9 cellular contexts compared by ENCODE assay signal in genomic region chr7:23529262-23529859, GRCh38. TPM values are rescaled to one million over a fixed set of nuclear protein-coding genes. Genes with fewer than 3 reads are reported as not detected.
DNase-seq lines count a peak whose midpoint lies in the region; FAIRE-seq and TF ChIP-seq lines count a peak whose summit lies in the region.
"Had no signal": no experiment of that assay in that cellular context is flagged by ENCODE, and none has a peak within 500 bp of the region (broad histone marks: within the 10 kb centered on the region; RNA-seq: fewer than 3 reads in every experiment).

No MANE protein-coding gene starts in this region.

- no peaks in the 10 kb centered on the region for H3K9me3 ChIP-seq in OCI-LY3 (ENCODE audit: insufficient read depth, low read length)
- H3K9me3 ChIP-seq in endothelial cell of umbilical vein (replicated peaks; ENCODE audit: control insufficient read depth, insufficient read depth, low read length) = no peaks in the 10 kb centered on the region
- H3K9me3 ChIP-seq in neuronal stem cell (replicated peaks in 1 of 2; ENCODE audit: control insufficient read depth in 2 of 2, insufficient read depth in 1 of 2, low read depth in 1 of 2, low read length in 2 of 2) = peaks cover 0 to 14% of the 10 kb centered on the region in 2 donors
- H3K9me3 ChIP-seq: testis had no signal

- H2AFZ ChIP-seq in OCI-LY3 (ENCODE audit: low read depth, low read length) (no peak overlapping the region), endothelial cell of umbilical vein (ENCODE audit: low read depth, low read length) (no peak overlapping the region), neuronal stem cell (ENCODE audit: low read length) (no peak overlapping the region)

- no peak overlapping the region for H3K18ac ChIP-seq in neuronal stem cell (ENCODE audit: low read length)

- H4K91ac ChIP-seq in neuronal stem cell (ENCODE audit: low read depth, low read length, poor library complexity) = no peak overlapping the region

- no peak overlapping the region for H3K14ac ChIP-seq in neuronal stem cell (ENCODE audit: low read length)

- H2BK5ac ChIP-seq in neuronal stem cell (ENCODE audit: low read length) = no peak overlapping the region

- H4K20me1 ChIP-seq in OCI-LY3 (ENCODE audit: insufficient read depth, low read length) = peaks cover 70% of the 10 kb centered on the region
- peaks cover 33% of the 10 kb centered on the region for H4K20me1 ChIP-seq in endothelial cell of umbilical vein (replicated peaks; ENCODE audit: control insufficient read depth, extremely low read depth, insufficient read depth, low read length)

- no peak for TF ChIP-seq POLR2A in endothelial cell of umbilical vein (IDR thresholded peaks at IDR 0.05; ENCODE audit: low read depth, low read length)

- no peak overlapping the region for H2BK120ac ChIP-seq in neuronal stem cell (ENCODE audit: low read depth, low read length)

- FAIRE-seq in endothelial cell of umbilical vein (lab: Jason Lieb, UNC) = no peak

- no peak overlapping the region for H2BK12ac ChIP-seq in neuronal stem cell (ENCODE audit: low read length)

- no CpG with 5 or more reads among the region's 18 CpGs for WGBS in neuronal stem cell (ENCODE audit: extremely low coverage in 2 of 2, insufficient read length in 2 of 2, insufficient replicate concordance in 1 of 2), 2 donors

- POLR2A ChIA-PET in endothelial cell of umbilical vein (lab: Charles Lee) = interaction anchor here (0.6 kb wide), 1 partner anchor 27 kb away, joined by 4 read pairs; no protein-coding TSS in a partner anchor

- intact Hi-C loops in endothelial cell of umbilical vein (cut with micrococcal nuclease) = loop anchor here (10.0 kb wide), 1 partner anchor 345 kb away; the partner anchor contains the start of gene NUP42

- CTCF ChIA-PET in endothelial cell of umbilical vein (lab: Charles Lee) = interaction anchor here (0.9 to 3.3 kb wide), 3 partner anchors 9 to 256 kb away, joined by 3 to 16 read pairs (median 5); no protein-coding TSS in a partner anchor

- H3K9ac ChIP-seq in OCI-LY3 (ENCODE audit: low read length) (no peak overlapping the region), endothelial cell of umbilical vein (replicated peaks; ENCODE audit: extremely low read depth, insufficient read depth, low read length) (peak overlapping the region; percentile 100), neuronal stem cell (ENCODE audit: low read depth, low read length, poor library complexity) (no peak overlapping the region)

- BruUV-seq in endothelial cell of umbilical vein (replicated peaks; lab: Mats Ljungman, UMichigan) = no TSS peak

- no peak overlapping the region for H2BK15ac ChIP-seq in neuronal stem cell (ENCODE audit: low read length)

- H3K36me3 ChIP-seq in OCI-LY3 (replicated peaks; ENCODE audit: low read depth, low read length) (peaks cover 19% of the 10 kb centered on the region), endothelial cell of umbilical vein (ENCODE audit: control insufficient read depth in 2 of 2, extremely low read depth in 1 of 2, insufficient read depth in 2 of 2, low read length in 2 of 2) (no peaks in the 10 kb centered on the region), neuronal stem cell (replicated peaks in 1 of 2; ENCODE audit: control insufficient read depth in 2 of 2, insufficient read depth in 2 of 2, low read length in 2 of 2) (peaks cover 0 to 57% of the 10 kb centered on the region in 2 donors)

- peaks cover 2% of the 10 kb centered on the region for H3K79me1 ChIP-seq in neuronal stem cell (ENCODE audit: low read depth, low read length)

- H3K4me1 ChIP-seq in OCI-LY3 (ENCODE audit: low read length) = peaks cover 18% of the 10 kb centered on the region; the same call in 1 of the 2 replicates
- peaks cover 42% of the 10 kb centered on the region for H3K4me1 ChIP-seq in endothelial cell of umbilical vein (ENCODE audit: control insufficient read depth, extremely low read depth, insufficient read depth, low read length)
- H3K4me1 ChIP-seq in neuronal stem cell (ENCODE audit: control insufficient read depth in 2 of 2, insufficient read depth in 1 of 2, low read depth in 1 of 2, low read length in 2 of 2) = peaks cover 0 to 2% of the 10 kb centered on the region in 2 donors

- H3K27me3 ChIP-seq in OCI-LY3 (ENCODE audit: low read depth, low read length) (no peaks in the 10 kb centered on the region), endothelial cell of umbilical vein (ENCODE audit: control insufficient read depth in 2 of 2, insufficient read depth in 2 of 2, low read length in 2 of 2) (no peaks in the 10 kb centered on the region), neuronal stem cell (ENCODE audit: control insufficient read depth in 3 of 3, insufficient read depth in 3 of 3, low read depth in 1 of 3, low read length in 3 of 3) (no peaks in the 10 kb centered on the region)
- H3K27me3 ChIP-seq: testis had no signal

- no peak for DNase-seq in endothelial cell of umbilical vein (ENCODE audit: low read depth, low spot score)
- no peak for DNase-seq in neuronal stem cell (ENCODE audit: low spot score)
- DNase-seq in NCI-H748 (lab: John Stamatoyannopoulos, UW; ENCODE audit: unreplicated experiment) = no peak
- no peak for DNase-seq in GDM1 (lab: John Stamatoyannopoulos, UW)
- DNase-seq in RPMI8226 = no peak
- DNase-seq: NCI-H2171, testis had no signal

- H3K27ac ChIP-seq in OCI-LY3 (ENCODE audit: low read length) (no peak overlapping the region), endothelial cell of umbilical vein (ENCODE audit: insufficient read depth, low read depth, low read length) (no peak overlapping the region), neuronal stem cell (replicated peaks; ENCODE audit: low read length) (no peak overlapping the region)

- no peak overlapping the region for H3K23ac ChIP-seq in neuronal stem cell (ENCODE audit: low read depth, low read length, poor library complexity)

- H3K4ac ChIP-seq in neuronal stem cell (ENCODE audit: low read length) = no peak overlapping the region

- H3K79me2 ChIP-seq in OCI-LY3 (ENCODE audit: low read length) (peaks cover 83% of the 10 kb centered on the region), endothelial cell of umbilical vein (ENCODE audit: control insufficient read depth, insufficient read depth, low read length) (peaks cover 74% of the 10 kb centered on the region)

- dilution Hi-C loops in endothelial cell of umbilical vein (cut with MboI; ENCODE audit: extremely low pct_ligation_motif_present, low sequenced_read_pairs) = no loop called here

- no peak overlapping the region for H2AK5ac ChIP-seq in neuronal stem cell (ENCODE audit: low read depth, low read length)

- TF ChIP-seq CTCF in OCI-LY3 (IDR thresholded peaks at IDR 0.05; ENCODE audit: low read depth, low read length) (no peak), endothelial cell of umbilical vein (IDR thresholded peaks at IDR 0.05; ENCODE audit: extremely low read depth in 1 of 2, insufficient read depth in 1 of 2, low read depth in 1 of 2, low read length in 2 of 2) (no peak)

- H3K4me3 ChIP-seq in GM08714 (ENCODE audit: low read length) (peak overlapping the region; percentile 88), OCI-LY3 (ENCODE audit: low read length) (peak overlapping the region; percentile 99), endothelial cell of umbilical vein (replicated peaks in 1 of 3; ENCODE audit: insufficient read depth in 1 of 3, low read depth in 1 of 3, low read length in 3 of 3) (peak overlapping the region in 1 of 3 experiments; percentile 88), neuronal stem cell (ENCODE audit: low read length in 2 of 2) (peak overlapping the region in 1 of 2 donors; percentile 78)

- H3K9me1 ChIP-seq in endothelial cell of umbilical vein (replicated peaks; ENCODE audit: control insufficient read depth, extremely low read depth, insufficient read depth, low read length) = no peaks in the 10 kb centered on the region

- H3K4me2 ChIP-seq in OCI-LY3 (ENCODE audit: low read length) (peak overlapping the region; percentile 95), endothelial cell of umbilical vein (ENCODE audit: insufficient read depth, low read length) (peak overlapping the region; percentile 96), neuronal stem cell (ENCODE audit: insufficient read depth, low read length, poor library complexity, severe bottlenecking) (peak overlapping the region; percentile 32)

- H4K8ac ChIP-seq in neuronal stem cell (ENCODE audit: low read depth, low read length) = no peak overlapping the region

TF ChIP-seq in endothelial cell of umbilical vein, 7 proteins besides CTCF, POLR2A, EP300 and RAD21 (continues in another document):
- no peak for TF ChIP-seq GATA2 (IDR thresholded peaks at IDR 0.05; ENCODE audit: insufficient read depth, insufficient read length, low read depth, low read length)
- no peak for TF ChIP-seq JUN (IDR thresholded peaks at IDR 0.05; ENCODE audit: borderline replicate concordance, insufficient read depth, insufficient read length, low read depth)
- no peak for TF ChIP-seq EZH2 (IDR thresholded peaks at IDR 0.05; ENCODE audit: borderline replicate concordance, low read depth, low read length, severe bottlenecking)
- no peak for TF ChIP-seq MAX (IDR thresholded peaks at IDR 0.05; ENCODE audit: insufficient read depth, insufficient read length)
- TF ChIP-seq POLR2AphosphoS5 (IDR thresholded peaks at IDR 0.05; ENCODE audit: insufficient read depth, low read depth, low read length) = no peak

RNA-seq across cellular contexts. Expression of gene TRA2A, which starts 2.4 kb away (rescaled TPM):
- 105 and 112 TPM in 2 replicates for total RNA-seq in endothelial cell of umbilical vein
- 55.1 and 85.7 TPM in 2 replicates for polyA plus RNA-seq in endothelial cell of umbilical vein
- 60.1 and 64.1 TPM in 2 replicates for polyA plus RNA-seq in endothelial cell of umbilical vein (2011; cell fraction: cytosol; rRNA removed)
- polyA plus RNA-seq in endothelial cell of umbilical vein (2011; cell fraction: nucleus; rRNA removed) = 125 and 143 TPM in 2 replicates
- 60.5 and 71.5 TPM in 2 replicates for polyA plus RNA-seq in endothelial cell of umbilical vein (2012)
- polyA minus RNA-seq in endothelial cell of umbilical vein = 76.4 and 89.5 TPM in 2 replicates
- 40.5 TPM for polyA minus RNA-seq in endothelial cell of umbilical vein (2011; cell fraction: cytosol; rRNA and poly(A)+ RNA removed)
- polyA minus RNA-seq in endothelial cell of umbilical vein (2011; cell fraction: nucleus; rRNA and poly(A)+ RNA removed) = 103 and 113 TPM in 2 replicates
- 93.0 TPM for polyA plus RNA-seq in neuronal stem cell (2013, experiment 1 of 2)
- polyA plus RNA-seq in neuronal stem cell (2013, experiment 2 of 2) = 96.4 TPM

RNA-seq across cellular contexts. Expression of gene IGF2BP3, which starts 59.1 kb away (rescaled TPM):
- total RNA-seq in endothelial cell of umbilical vein = 111 and 117 TPM in 2 replicates
- 30.7 and 41.2 TPM in 2 replicates for polyA plus RNA-seq in endothelial cell of umbilical vein
- polyA plus RNA-seq in endothelial cell of umbilical vein (2011; cell fraction: cytosol; rRNA removed) = 59.9 and 81.1 TPM in 2 replicates
- polyA plus RNA-seq in endothelial cell of umbilical vein (2011; cell fraction: nucleus; rRNA removed) = 125 and 193 TPM in 2 replicates
- 73.1 and 143 TPM in 2 replicates for polyA plus RNA-seq in endothelial cell of umbilical vein (2012)
- 76.6 and 80.5 TPM in 2 replicates for polyA minus RNA-seq in endothelial cell of umbilical vein
- polyA minus RNA-seq in endothelial cell of umbilical vein (2011; cell fraction: cytosol; rRNA and poly(A)+ RNA removed) = 45.8 TPM
- 130 and 167 TPM in 2 replicates for polyA minus RNA-seq in endothelial cell of umbilical vein (2011; cell fraction: nucleus; rRNA and poly(A)+ RNA removed)
- polyA plus RNA-seq in neuronal stem cell (2013, experiment 1 of 2) = 150 TPM
- 156 TPM for polyA plus RNA-seq in neuronal stem cell (2013, experiment 2 of 2)

Comparison
In these comparisons a context has a peak if more than half of its experiments do, and no peak if none do; other contexts are left out.
1. H3K4me2 ChIP-seq: peak in every context shown above with its lines; median percentile 96 in endothelial cell of umbilical vein; 95 in OCI-LY3; 32 in neuronal stem cell.